Comparison of ENCODE assay signal across 8 cellular contexts in the genomic region with DNA sequence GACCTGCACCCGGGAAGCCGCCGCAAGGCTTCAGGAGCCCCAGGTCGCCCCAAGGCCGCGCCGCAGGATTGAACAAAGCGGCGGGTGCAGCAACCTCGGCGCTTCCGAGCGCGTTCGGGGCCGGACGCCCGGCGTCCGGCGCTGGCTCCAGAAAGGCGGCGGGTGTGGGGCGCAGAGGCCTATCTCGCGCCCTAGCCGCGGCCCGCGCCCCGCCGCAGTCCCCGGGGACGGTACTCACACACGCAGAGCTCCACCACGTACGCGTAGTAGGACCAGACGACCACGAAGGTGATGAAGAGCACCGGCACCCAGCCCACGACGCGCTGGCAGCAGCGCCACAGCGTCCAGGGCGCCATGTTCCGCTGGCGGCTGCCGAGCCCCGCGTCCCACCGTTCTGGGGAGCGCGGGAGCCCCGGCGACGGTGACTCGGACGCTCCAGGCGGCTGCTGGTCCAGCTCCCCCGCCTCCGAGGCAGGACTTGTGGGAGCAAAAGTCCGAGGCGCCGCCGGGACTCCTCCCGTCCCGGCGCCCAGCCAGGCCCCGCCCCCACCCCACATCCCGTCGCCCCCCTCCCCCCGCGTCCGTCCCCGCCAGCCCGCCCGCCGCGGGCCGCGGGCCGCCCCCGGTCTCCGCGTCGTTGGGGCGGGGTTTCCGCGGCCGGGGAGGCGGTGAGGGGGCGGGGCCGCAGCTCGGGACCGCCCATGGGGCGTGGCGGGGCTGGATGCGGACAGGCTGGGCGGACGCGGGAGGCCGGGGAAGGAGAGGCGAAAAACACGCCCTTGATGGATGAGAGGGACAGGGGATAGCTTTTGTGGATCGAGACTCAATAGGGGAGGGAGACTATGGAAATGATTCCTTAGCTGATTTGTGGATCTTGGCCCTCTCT. TPM values are rescaled to one million over a fixed set of nuclear protein-coding genes. Genes with fewer than 3 reads are reported as not detected.
A peak's percentile ranks its signal among the peaks of the same experiment; 100 is the strongest.
DNase-seq lines count a peak whose midpoint lies in the region; ATAC-seq and TF ChIP-seq lines count a peak whose summit lies in the region.

A gene with protein sequence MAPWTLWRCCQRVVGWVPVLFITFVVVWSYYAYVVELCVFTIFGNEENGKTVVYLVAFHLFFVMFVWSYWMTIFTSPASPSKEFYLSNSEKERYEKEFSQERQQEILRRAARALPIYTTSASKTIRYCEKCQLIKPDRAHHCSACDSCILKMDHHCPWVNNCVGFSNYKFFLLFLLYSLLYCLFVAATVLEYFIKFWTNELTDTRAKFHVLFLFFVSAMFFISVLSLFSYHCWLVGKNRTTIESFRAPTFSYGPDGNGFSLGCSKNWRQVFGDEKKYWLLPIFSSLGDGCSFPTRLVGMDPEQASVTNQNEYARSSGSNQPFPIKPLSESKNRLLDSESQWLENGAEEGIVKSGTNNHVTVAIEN (minus strand): TSS at position 488 of the 886 bp plus-strand sequence. CDS start 132 bp downstream, at position 356.

- no peak for TF ChIP-seq CTCF in fibroblast of villous mesenchyme (IDR thresholded peaks at IDR 0.05; ENCODE audit: insufficient read depth, low read depth, low read length)
- no peak for TF ChIP-seq CTCF in neural crest cell (conservative IDR thresholded peaks at IDR 0.05)

- H3K27me3 ChIP-seq in stomach smooth muscle (ENCODE audit: control insufficient read depth in 1 of 2, insufficient read depth in 2 of 2, low read length in 2 of 2), result no peaks in the 10 kb centered on the region

- peaks cover 13% of the 10 kb centered on the region for H3K36me3 Mint-ChIP-seq in neural crest cell (ENCODE audit: low read depth)

- peaks cover 4% of the 10 kb centered on the region for H3K4me1 ChIP-seq in stomach smooth muscle (ENCODE audit: control insufficient read depth, insufficient read depth, low read length)

- ATAC-seq in GM21619 (IDR thresholded peaks at IDR 0.05; ENCODE audit: unreplicated experiment), result peak; percentile 84

- H3K27ac Mint-ChIP-seq in neural crest cell (ENCODE audit: unreplicated experiment), result peak within 1 kb of the TSS; percentile 94

- peak within 1 kb of the TSS; percentile 96 for H3K4me3 Mint-ChIP-seq in neural crest cell

- DNase-seq in DMS79 treated with DMSO at 0.1 percent for 48 hours (lab: John Stamatoyannopoulos, UW) (peak; percentile 14), KG1 (lab: John Stamatoyannopoulos, UW) (peak; percentile 34), SHP77 treated with DMSO at 0.1 percent for 48 hours (lab: John Stamatoyannopoulos, UW) (peak; percentile 23), activated gamma-delta T cell treated with Interleukin-2 at 50 U/mL for 16 hours (peak; percentile 89), fibroblast of villous mesenchyme (ENCODE audit: low read depth) (peak; percentile 87), neural crest cell (ENCODE audit: low read depth, low spot score) (peak; percentile 94)

- no peaks in the 10 kb centered on the region for H3K36me3 ChIP-seq in stomach smooth muscle (ENCODE audit: control insufficient read depth in 2 of 2, insufficient read depth in 2 of 2, low read length in 2 of 2)

- H3K9ac ChIP-seq in stomach smooth muscle (ENCODE audit: low read length in 2 of 2), result peak within 1 kb of the TSS; percentile 80 to 84

- peaks cover 11% of the 10 kb centered on the region for H3K9me3 Mint-ChIP-seq in neural crest cell

- no peaks in the 10 kb centered on the region for H3K9me3 ChIP-seq in stomach smooth muscle (ENCODE audit: control insufficient read depth in 2 of 2, low read length in 2 of 2)

- peak within 1 kb of the TSS; percentile 66 for H3K27ac ChIP-seq in stomach smooth muscle (ENCODE audit: low read length)

- peaks cover 23% of the 10 kb centered on the region for H3K4me1 Mint-ChIP-seq in neural crest cell

- H3K27me3 Mint-ChIP-seq in neural crest cell (ENCODE audit: low read depth), result no peaks in the 10 kb centered on the region

- H3K4me3 ChIP-seq in fibroblast of villous mesenchyme (ENCODE audit: low read depth, low read length), result peak within 1 kb of the TSS; percentile 87
- H3K4me3 ChIP-seq in stomach smooth muscle (ENCODE audit: low read length in 2 of 2), result peak within 1 kb of the TSS; percentile 85 to 93

RNA-seq across cellular contexts. Expression of the gene that starts here (rescaled TPM):
- 88.3 and 137 TPM in 2 replicates for total RNA-seq in fibroblast of villous mesenchyme
- total RNA-seq in neural crest cell, result 65.2 and 65.7 TPM in 2 replicates

Comparison
In these comparisons a context has a peak if more than half of its experiments do, and no peak if none do; other contexts are left out.
1. Peak in every context shown above with its lines: DNase-seq, ATAC-seq, H3K4me3 ChIP-seq and H3K27ac ChIP-seq.
2. DNase-seq: peak in every context shown above with its lines; median percentile 94 in neural crest cell; 89 in activated gamma-delta T cell treated with Interleukin-2 at 50 U/mL for 16 hours; 87 in fibroblast of villous mesenchyme; 34 in KG1; 23 in SHP77 treated with DMSO at 0.1 percent for 48 hours; 14 in DMS79 treated with DMSO at 0.1 percent for 48 hours.